ENCODE assay signal across 14 cellular contexts in the genomic region with DNA sequence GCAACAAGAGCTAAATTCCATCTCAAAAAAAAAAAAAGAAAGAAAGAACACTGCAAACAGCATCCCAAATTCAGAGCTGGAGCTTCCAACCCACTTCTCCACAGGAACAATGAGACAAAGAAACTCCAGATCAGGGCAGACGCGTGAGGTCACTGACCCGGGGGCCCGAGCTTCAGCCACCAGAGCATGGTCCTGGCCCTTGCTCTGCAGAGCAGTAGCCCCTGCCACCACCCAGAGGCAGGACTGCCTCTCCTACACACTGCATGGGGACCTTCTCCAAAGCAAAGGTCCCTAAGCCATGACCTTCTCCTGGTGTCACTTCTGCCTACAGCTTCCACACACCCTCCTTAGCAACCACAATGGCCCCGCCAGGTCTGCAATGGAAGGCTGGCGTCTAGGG.
"Had no signal": no experiment of that assay in that cellular context is flagged by ENCODE, and none has a peak within 500 bp of the region (broad histone marks: within the 10 kb centered on the region; RNA-seq: fewer than 3 reads in every experiment).

No MANE protein-coding gene starts in this region.

- H3K27me3 Mint-ChIP-seq: activated CD4-positive, alpha-beta T cell treated with anti-CD3 and anti-CD28 coated beads, Interleukin-2, amount 10 ng/mL, durations not matched to agents 7 days and 5 days; effector memory CD8-positive, alpha-beta T cell had no signal

- H2AFZ ChIP-seq: parathyroid adenoma had no signal

- H3K9ac ChIP-seq: parathyroid adenoma had no signal

- H3K9me3 ChIP-seq: adrenal gland, right atrium auricular region, upper lobe of left lung had no signal

- ATAC-seq: effector memory CD8-positive, alpha-beta T cell; left lobe of liver had no signal

- DNase-seq: activated CD4-positive, alpha-beta T cell treated with anti-CD3 and anti-CD28 coated beads, Interleukin-2, amount 10 ng/mL, durations not matched to agents 7 days and 5 days; activated naive CD4-positive, alpha-beta T cell treated with anti-CD3 and anti-CD28 coated beads, Interleukin-2, amount 50 U/mL, for 16 hours; adrenal gland; central memory CD4-positive, alpha-beta T cell; cortex of kidney; effector memory CD8-positive, alpha-beta T cell; stimulated activated CD4-positive, alpha-beta T cell treated with anti-CD3 and anti-CD28 coated beads, Interleukin-2, amount 100 ng/mL, for 24 hours; stimulated activated naive CD4-positive, alpha-beta T cell; T1000 had no signal

- H3K9me3 Mint-ChIP-seq: activated CD4-positive, alpha-beta T cell treated with anti-CD3 and anti-CD28 coated beads, Interleukin-2, amount 10 ng/mL, durations not matched to agents 7 days and 5 days; effector memory CD8-positive, alpha-beta T cell had no signal

- H3K27ac ChIP-seq: adrenal gland, parathyroid adenoma, upper lobe of left lung, VCaP had no signal

- H3K27me3 ChIP-seq: adrenal gland, right atrium auricular region, upper lobe of left lung had no signal

- H3K4me1 ChIP-seq: parathyroid adenoma had no signal

- H3K4me3 ChIP-seq: adrenal gland, right atrium auricular region, upper lobe of left lung had no signal

- H3K4me1 Mint-ChIP-seq: activated CD4-positive, alpha-beta T cell treated with anti-CD3 and anti-CD28 coated beads, Interleukin-2, amount 10 ng/mL, durations not matched to agents 7 days and 5 days had no signal

- H3K4me3 Mint-ChIP-seq: activated CD4-positive, alpha-beta T cell treated with anti-CD3 and anti-CD28 coated beads, Interleukin-2, amount 10 ng/mL, durations not matched to agents 7 days and 5 days; effector memory CD8-positive, alpha-beta T cell had no signal

- H3K36me3 ChIP-seq: adrenal gland, right atrium auricular region, upper lobe of left lung had no signal

- H3K27ac Mint-ChIP-seq: activated CD4-positive, alpha-beta T cell treated with anti-CD3 and anti-CD28 coated beads, Interleukin-2, amount 10 ng/mL, durations not matched to agents 7 days and 5 days; effector memory CD8-positive, alpha-beta T cell had no signal
